Comparison of ENCODE assay signal across 8 cellular contexts in genomic region chr1:32066489-32066873, GRCh38. TPM values are rescaled to one million over a fixed set of nuclear protein-coding genes. Genes with fewer than 3 reads are reported as not detected.
DNase-seq lines count a peak whose midpoint lies in the region; ATAC-seq, FAIRE-seq and TF ChIP-seq lines count a peak whose summit lies in the region.

No MANE protein-coding gene starts in this region.

- H3K4me2 ChIP-seq in A549, result no peak overlapping the region

- no peaks in the 10 kb centered on the region for H3K9me3 Mint-ChIP-seq in type B pancreatic cell

- no peak overlapping the region for H3K4me3 ChIP-seq in A549
- no peak overlapping the region for H3K4me3 ChIP-seq in SJCRH30
- peak overlapping the region; percentile 27 to 34 for H3K4me3 ChIP-seq in neutrophil (ENCODE audit: low read depth in 1 of 2, low read length in 1 of 2)

- H3K9me3 ChIP-seq in A549 (no peaks in the 10 kb centered on the region), SJCRH30 (replicated peaks) (no peaks in the 10 kb centered on the region), neutrophil (no peaks in the 10 kb centered on the region)

- peaks cover 18% of the 10 kb centered on the region for H3K4me1 ChIP-seq in A549
- H3K4me1 ChIP-seq in SJCRH30, result peaks cover 24% of the 10 kb centered on the region
- peaks cover 13 to 14% of the 10 kb centered on the region in 2 experiments for H3K4me1 ChIP-seq in neutrophil (ENCODE audit: control insufficient read depth in 1 of 2, insufficient read depth in 1 of 2, low read depth in 1 of 2, low read length in 1 of 2)

- no peak for FAIRE-seq in A549 (lab: Jason Lieb, UNC)

- WGBS in A549 (ENCODE audit: missing lambda C conversion rate), result 60% methylated on average over 4 of the region's 4 CpGs

- POLR2A ChIA-PET in A549 (lab: Yijun Ruan, JAX), result no interaction called here

- H3K4me3 Mint-ChIP-seq in type B pancreatic cell, result no peak overlapping the region

- ATAC-seq in A549 (no peak), HG02938 (IDR thresholded peaks at IDR 0.05; ENCODE audit: unreplicated experiment) (no peak)

- H3K27me3 ChIP-seq in SJCRH30, result no peaks in the 10 kb centered on the region
- H3K27me3 ChIP-seq in neutrophil, result peaks cover 35% of the 10 kb centered on the region

- no peaks in the 10 kb centered on the region for H3K27me3 Mint-ChIP-seq in type B pancreatic cell

- no peak for TF ChIP-seq RAD21 in A549 (conservative IDR thresholded peaks at IDR 0.05 in 1 of 2, IDR thresholded peaks at IDR 0.05 in 1 of 2)

- TF ChIP-seq POLR2A in A549 (IDR thresholded peaks at IDR 0.05; ENCODE audit: low read length), result no peak

- peaks cover 34% of the 10 kb centered on the region for H3K4me1 Mint-ChIP-seq in type B pancreatic cell (ENCODE audit: unreplicated experiment)

- H3K27ac ChIP-seq in A549 (no peak overlapping the region), SJCRH30 (no peak overlapping the region), neutrophil (peak overlapping the region; percentile 67)

- DNase-seq in A549 (ENCODE audit: low read depth in 1 of 2, low spot score in 1 of 2) (peak in 1 of 2 experiments; percentile 23), HCEC 1CT (peak; percentile 70), SJCRH30 (peak; percentile 21 to 60), fibroblast of gingiva (ENCODE audit: low read depth) (peak; percentile 82), type B pancreatic cell (ENCODE audit: extremely low spot score, unreplicated experiment) (no peak)
- no peak for DNase-seq in stimulated activated CD4-positive, alpha-beta T cell treated with anti-CD3 and anti-CD28 coated beads, Interleukin-4, amount 100 ng/mL, for 4 hours

- no peak overlapping the region for H3K27ac Mint-ChIP-seq in type B pancreatic cell

- TF ChIP-seq EP300 in A549 (IDR thresholded peaks at IDR 0.05), result no peak

- H3K36me3 Mint-ChIP-seq in type B pancreatic cell, result peaks cover 8% of the 10 kb centered on the region

- CTCF ChIA-PET in A549 (lab: Yijun Ruan, JAX), result interaction anchor here (0.9 kb wide), 1 partner anchor 63 kb away, joined by 3 read pairs; no protein-coding TSS in a partner anchor

- H3K36me3 ChIP-seq in SJCRH30 (peaks cover 2% of the 10 kb centered on the region), neutrophil (peaks cover 14% of the 10 kb centered on the region)

- no peak for TF ChIP-seq CTCF in A549 (IDR thresholded peaks at IDR 0.05)
- no peak for TF ChIP-seq CTCF in neutrophil (IDR thresholded peaks at IDR 0.05)
- TF ChIP-seq CTCF in type B pancreatic cell (conservative IDR thresholded peaks at IDR 0.05), result no peak

TF ChIP-seq in A549, 52 proteins besides CTCF, POLR2A, EP300 and RAD21:
- TF ChIP-seq MAZ (IDR thresholded peaks at IDR 0.05; ENCODE audit: borderline replicate concordance, low read depth, low read length), result no peak
- TF ChIP-seq EHMT2 (IDR thresholded peaks at IDR 0.05; ENCODE audit: low read depth), result no peak
- TF ChIP-seq ZFP36 (IDR thresholded peaks at IDR 0.05; ENCODE audit: borderline replicate concordance, partially characterized antibody), result no peak
- peak; percentile 85; the same call in 1 of the 2 replicates for TF ChIP-seq POLR2AphosphoS2 (conservative IDR thresholded peaks at IDR 0.05; ENCODE audit: low read length)
- no peak for TF ChIP-seq HMGXB4 (CRISPR knock-in tag; IDR thresholded peaks at IDR 0.05; ENCODE audit: borderline replicate concordance)
- TF ChIP-seq FOSL2 (IDR thresholded peaks at IDR 0.05), result no peak
- no peak for TF ChIP-seq FOSL2 (CRISPR knock-in tag; IDR thresholded peaks at IDR 0.05)
- no peak for TF ChIP-seq HOXA7 (CRISPR knock-in tag; IDR thresholded peaks at IDR 0.05)
- no peak for TF ChIP-seq CHD4 (IDR thresholded peaks at IDR 0.05; ENCODE audit: borderline replicate concordance)
- TF ChIP-seq REST (IDR thresholded peaks at IDR 0.05), result no peak

RNA-seq across cellular contexts. Expression of gene TMEM39B, which starts 6.3 kb away (rescaled TPM):
- polyA plus RNA-seq in A549 (2011; rRNA removed), result 10.8 and 13.8 TPM in 2 replicates
- polyA plus RNA-seq in A549 (2012; cell fraction: cytosol; rRNA removed), result 19.9 and 26.0 TPM in 2 replicates
- polyA plus RNA-seq in A549 (2012; cell fraction: nucleus; rRNA removed), result 25.1 and 33.9 TPM in 2 replicates
- 8.2 to 9.3 TPM (median 8.5 TPM) in 3 replicates for polyA plus RNA-seq in A549 (2017; fragmentation: RNase III; extraction: RNeasy Plus Mini Kit Qiagen cat#74134 plus additional on column Dnase treatment)
- polyA minus RNA-seq in A549 (2011; rRNA and poly(A)+ RNA removed), result 21.3 and 23.8 TPM in 2 replicates
- 11.1 and 11.6 TPM in 2 replicates for total RNA-seq in SJCRH30 (2014; rRNA removed; shearing (Covaris generic))
- total RNA-seq in type B pancreatic cell (ENCODE audit: low replicate concordance), result 17.2 and 23.3 TPM in 2 replicates

RNA-seq across cellular contexts. Expression of gene KPNA6, which starts 41.4 kb away (rescaled TPM):
- polyA plus RNA-seq in A549 (2011; rRNA removed) (24.3 and 41.9 TPM in 2 replicates), A549 (2017; fragmentation: RNase III; extraction: RNeasy Plus Mini Kit Qiagen cat#74134 plus additional on column Dnase treatment) (15.0 to 15.9 TPM (median 15.8 TPM) in 3 replicates)
- 7.4 and 9.7 TPM in 2 replicates for polyA plus RNA-seq in A549 (2012; cell fraction: cytosol; rRNA removed)
- polyA plus RNA-seq in A549 (2012; cell fraction: nucleus; rRNA removed), result 6.1 and 9.9 TPM in 2 replicates
- 43.7 and 47.7 TPM in 2 replicates for polyA minus RNA-seq in A549 (2011; rRNA and poly(A)+ RNA removed)
- total RNA-seq in SJCRH30 (2014; rRNA removed; shearing (Covaris generic)), result 55.1 and 56.4 TPM in 2 replicates
- total RNA-seq in type B pancreatic cell (ENCODE audit: low replicate concordance), result 76.2 and 85.1 TPM in 2 replicates

RNA-seq across cellular contexts. Expression of gene KHDRBS1, which starts 52.8 kb away (rescaled TPM):
- polyA plus RNA-seq in A549 (2011; rRNA removed) (60.6 and 63.6 TPM in 2 replicates), A549 (2017; fragmentation: RNase III; extraction: RNeasy Plus Mini Kit Qiagen cat#74134 plus additional on column Dnase treatment) (107 to 110 TPM (median 109 TPM) in 3 replicates)
- 45.8 and 60.0 TPM in 2 replicates for polyA plus RNA-seq in A549 (2012; cell fraction: cytosol; rRNA removed)
- 55.6 and 67.6 TPM in 2 replicates for polyA plus RNA-seq in A549 (2012; cell fraction: nucleus; rRNA removed)
- 36.5 and 50.5 TPM in 2 replicates for polyA minus RNA-seq in A549 (2011; rRNA and poly(A)+ RNA removed)
- 128 and 138 TPM in 2 replicates for total RNA-seq in SJCRH30 (2014; rRNA removed; shearing (Covaris generic))
- total RNA-seq in type B pancreatic cell (ENCODE audit: low replicate concordance), result 136 and 202 TPM in 2 replicates

Comparison
In these comparisons a context has a peak if more than half of its experiments do, and no peak if none do; other contexts are left out.
1. DNase-seq: peak in HCEC 1CT (single experiment), SJCRH30 (2 of 2) and fibroblast of gingiva (single experiment); none in type B pancreatic cell (single experiment) and stimulated activated CD4-positive, alpha-beta T cell treated with anti-CD3 and anti-CD28 coated beads, Interleukin-4, amount 100 ng/mL, for 4 hours (0 of 2).
2. H3K4me3 ChIP-seq: peak in neutrophil (2 of 2); none in A549 (single experiment) and SJCRH30 (single experiment).